ENCODE assay signal across 8 cellular contexts in genomic region chr12:123533672-123534643, GRCh38. TPM values are rescaled to one million over a fixed set of nuclear protein-coding genes. Genes with fewer than 3 reads are reported as not detected.
DNase-seq lines count a peak whose midpoint lies in the region; ATAC-seq and TF ChIP-seq lines count a peak whose summit lies in the region.

A gene with protein sequence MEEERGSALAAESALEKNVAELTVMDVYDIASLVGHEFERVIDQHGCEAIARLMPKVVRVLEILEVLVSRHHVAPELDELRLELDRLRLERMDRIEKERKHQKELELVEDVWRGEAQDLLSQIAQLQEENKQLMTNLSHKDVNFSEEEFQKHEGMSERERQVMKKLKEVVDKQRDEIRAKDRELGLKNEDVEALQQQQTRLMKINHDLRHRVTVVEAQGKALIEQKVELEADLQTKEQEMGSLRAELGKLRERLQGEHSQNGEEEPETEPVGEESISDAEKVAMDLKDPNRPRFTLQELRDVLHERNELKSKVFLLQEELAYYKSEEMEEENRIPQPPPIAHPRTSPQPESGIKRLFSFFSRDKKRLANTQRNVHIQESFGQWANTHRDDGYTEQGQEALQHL (minus strand): TSS chr12:123533719. CDS start chr12:123533482, 237 bp downstream.

- no peak within 1 kb of the TSS for H3K27ac ChIP-seq in CD4-positive, alpha-beta T cell (ENCODE audit: low read depth, low read length)
- H3K27ac ChIP-seq in mesodermal cell (ENCODE audit: low read depth, low read length, severe bottlenecking), result peak within 1 kb of the TSS; percentile 79

- POLR2A ChIA-PET in CD4-positive, alpha-beta T cell (lab: Charles Lee), result interaction anchor here (0.6 kb wide), 1 partner anchor 151 kb away, joined by 3 read pairs; no protein-coding TSS in a partner anchor

- peaks cover 30% of the 10 kb centered on the region for H3K36me3 ChIP-seq in mesodermal cell (ENCODE audit: control insufficient read depth, insufficient read depth, low read length)

- CTCF ChIA-PET in CD4-positive, alpha-beta T cell (lab: Charles Lee), result no interaction called here

- peak; percentile 72 for ATAC-seq in CD4-positive, alpha-beta T cell (ENCODE audit: poor library complexity)
- ATAC-seq in GM21576 (IDR thresholded peaks at IDR 0.05; ENCODE audit: unreplicated experiment), result peak; percentile 55
- ATAC-seq in HG02970 (IDR thresholded peaks at IDR 0.05; ENCODE audit: low FRiP score, unreplicated experiment), result no peak

- no peaks in the 10 kb centered on the region for H3K9me3 Mint-ChIP-seq in CD4-positive, alpha-beta T cell

- 1% methylated on average over 60 to 72 of the region's 114 CpGs for WGBS in mesodermal cell (ENCODE audit: insufficient coverage in 2 of 2), 2 experiments

- H3K27me3 Mint-ChIP-seq in CD4-positive, alpha-beta T cell, result no peaks in the 10 kb centered on the region

- peak within 1 kb of the TSS; percentile 62 for H3K4me3 ChIP-seq in mesodermal cell (ENCODE audit: extremely low read depth, insufficient read depth, low read length, poor library complexity, severe bottlenecking)

- peak; percentile 28 for TF ChIP-seq CTCF in CD4-positive, alpha-beta T cell (IDR thresholded peaks at IDR 0.05)

- H3K27me3 ChIP-seq in CD4-positive, alpha-beta T cell (ENCODE audit: control insufficient read depth, insufficient read depth, low read length), result no peaks in the 10 kb centered on the region

- H3K4me1 Mint-ChIP-seq in CD4-positive, alpha-beta T cell (ENCODE audit: low read depth), result peaks cover 18% of the 10 kb centered on the region

- peak in 8 of 10 experiments; percentile 13 to 54 (median 29) for DNase-seq in CD4-positive, alpha-beta T cell
- DNase-seq in NCI-H2227 treated with DMSO at 0.1 percent for 48 hours (lab: John Stamatoyannopoulos, UW), result peak; percentile 26
- DNase-seq in activated CD8-positive, alpha-beta memory T cell treated with anti-CD3 and anti-CD28 coated beads, Interleukin-2, amount 50 U/mL, for 48 hours, result peak; percentile 76
- DNase-seq in epidermal melanocyte (ENCODE audit: insufficient read length, low spot score), result peak; percentile 38
- DNase-seq in stimulated activated CD8-positive, alpha-beta memory T cell treated with anti-CD3 and anti-CD28 coated beads, Interleukin-2, amount 100 ng/mL, for 48 hours (ENCODE audit: low read depth in 2 of 2), result peak; percentile 23 to 40

- no peaks in the 10 kb centered on the region for H3K9me3 ChIP-seq in CD4-positive, alpha-beta T cell (ENCODE audit: control insufficient read depth, low read length)
- H3K9me3 ChIP-seq in mesodermal cell (ENCODE audit: control insufficient read depth, low read length), result no peaks in the 10 kb centered on the region

- intact Hi-C loops in CD4-positive, alpha-beta T cell (cut with DNase I, micrococcal nuclease), result loop anchor here in 1 of 2 experiments (5.0 kb wide), 2 partner anchors 77 to 102 kb away; partner anchors contain the start of gene SNRNP35

- peaks cover 4% of the 10 kb centered on the region for H3K36me3 Mint-ChIP-seq in CD4-positive, alpha-beta T cell (ENCODE audit: low read depth)

- H3K4me3 Mint-ChIP-seq in CD4-positive, alpha-beta T cell, result peak within 1 kb of the TSS; percentile 96

- peak within 1 kb of the TSS; percentile 50 for H3K27ac Mint-ChIP-seq in CD4-positive, alpha-beta T cell

- H3K4me1 ChIP-seq in mesodermal cell (ENCODE audit: control insufficient read depth, insufficient read depth, low read length, poor library complexity, severe bottlenecking), result no peaks in the 10 kb centered on the region

RNA-seq across cellular contexts. Expression of the gene that starts here (rescaled TPM):
- 1 to 10 TPM; 3.3 to 3.4 TPM for total RNA-seq in CD4-positive, alpha-beta T cell
- polyA plus RNA-seq in mesodermal cell (2013, experiment 1 of 2), result 29.6 TPM
- polyA plus RNA-seq in mesodermal cell (2013, experiment 2 of 2), result 25.9 TPM

Comparison
In these comparisons a context has a peak if more than half of its experiments do, and no peak if none do; other contexts are left out.
1. DNase-seq: peak in every context shown above with its lines; median percentile 76 in activated CD8-positive, alpha-beta memory T cell treated with anti-CD3 and anti-CD28 coated beads, Interleukin-2, amount 50 U/mL, for 48 hours; 38 in epidermal melanocyte; 32 in stimulated activated CD8-positive, alpha-beta memory T cell treated with anti-CD3 and anti-CD28 coated beads, Interleukin-2, amount 100 ng/mL, for 48 hours; 29 in CD4-positive, alpha-beta T cell; 26 in NCI-H2227 treated with DMSO at 0.1 percent for 48 hours.